ENCODE assay signal across 1 cellular context in genomic region chr7:116671681-116672595, GRCh38.
TF ChIP-seq lines count a peak whose summit lies in the region.

Gene MET, plus strand, starts transcription at chr7:116672196. Its CDS starts 26,889 bp downstream, at chr7:116699085.

TF ChIP-seq in HEK293, 187 proteins besides CTCF, POLR2A, EP300 and RAD21 (continued from another document and continues in another):
- TF ChIP-seq REST (tag by site-specific recombination; IDR thresholded peaks at IDR 0.05): peak; percentile 44
- no peak for TF ChIP-seq ZNF747 (tag by site-specific recombination; IDR thresholded peaks at IDR 0.05)
- TF ChIP-seq PRDM10 (tag by site-specific recombination; IDR thresholded peaks at IDR 0.05): peak; percentile 93
- TF ChIP-seq ZNF146 (tag by site-specific recombination; IDR thresholded peaks at IDR 0.05): peak; percentile 23; the same call in 1 of the 2 replicates
- TF ChIP-seq, protein P1, sequence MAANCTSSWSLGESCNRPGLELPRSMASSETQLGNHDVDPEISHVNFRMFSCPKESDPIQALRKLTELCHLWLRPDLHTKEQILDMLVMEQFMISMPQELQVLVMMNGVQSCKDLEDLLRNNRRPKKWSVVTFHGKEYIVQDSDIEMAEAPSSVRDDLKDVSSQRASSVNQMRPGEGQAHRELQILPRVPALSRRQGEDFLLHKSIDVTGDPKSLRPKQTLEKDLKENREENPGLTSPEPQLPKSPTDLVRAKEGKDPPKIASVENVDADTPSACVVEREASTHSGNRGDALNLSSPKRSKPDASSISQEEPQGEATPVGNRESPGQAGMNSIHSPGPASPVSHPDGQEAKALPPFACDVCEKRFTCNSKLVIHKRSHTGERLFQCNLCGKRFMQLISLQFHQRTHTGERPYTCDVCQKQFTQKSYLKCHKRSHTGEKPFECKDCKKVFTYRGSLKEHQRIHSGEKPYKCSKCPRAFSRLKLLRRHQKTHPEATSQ (tag by site-specific recombination; IDR thresholded peaks at IDR 0.05): 0 out of 2 replicates have a peak, but pooled peaks have one; percentile 60
- no peak for TF ChIP-seq ZNF169 (tag by site-specific recombination; IDR thresholded peaks at IDR 0.05)
- TF ChIP-seq ZNF560 (tag by site-specific recombination; IDR thresholded peaks at IDR 0.05; ENCODE audit: borderline replicate concordance): no peak
- peak; percentile 97 for TF ChIP-seq ZNF335 (tag by site-specific recombination; conservative IDR thresholded peaks at IDR 0.05)
- no peak for TF ChIP-seq ZNF585B (tag by site-specific recombination; IDR thresholded peaks at IDR 0.05)
- TF ChIP-seq ZNF221 (tag by site-specific recombination; IDR thresholded peaks at IDR 0.05; ENCODE audit: borderline replicate concordance): no peak
- no peak for TF ChIP-seq ZNF354C (tag by site-specific recombination; IDR thresholded peaks at IDR 0.05; ENCODE audit: borderline replicate concordance, low read depth)
- TF ChIP-seq ZNF302 (tag by site-specific recombination; IDR thresholded peaks at IDR 0.05; ENCODE audit: low read depth): no peak
- peak; percentile 78 for TF ChIP-seq GLIS1 (tag by site-specific recombination; IDR thresholded peaks at IDR 0.05)
- no peak for TF ChIP-seq ZNF677 (tag by site-specific recombination; IDR thresholded peaks at IDR 0.05)
- TF ChIP-seq ZNF521 (tag by site-specific recombination; IDR thresholded peaks at IDR 0.05): no peak
- TF ChIP-seq ZNF571 (tag by site-specific recombination; IDR thresholded peaks at IDR 0.05): no peak
- TF ChIP-seq, protein P2, sequence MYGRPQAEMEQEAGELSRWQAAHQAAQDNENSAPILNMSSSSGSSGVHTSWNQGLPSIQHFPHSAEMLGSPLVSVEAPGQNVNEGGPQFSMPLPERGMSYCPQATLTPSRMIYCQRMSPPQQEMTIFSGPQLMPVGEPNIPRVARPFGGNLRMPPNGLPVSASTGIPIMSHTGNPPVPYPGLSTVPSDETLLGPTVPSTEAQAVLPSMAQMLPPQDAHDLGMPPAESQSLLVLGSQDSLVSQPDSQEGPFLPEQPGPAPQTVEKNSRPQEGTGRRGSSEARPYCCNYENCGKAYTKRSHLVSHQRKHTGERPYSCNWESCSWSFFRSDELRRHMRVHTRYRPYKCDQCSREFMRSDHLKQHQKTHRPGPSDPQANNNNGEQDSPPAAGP (tag by site-specific recombination; IDR thresholded peaks at IDR 0.05): peak; percentile 93
- TF ChIP-seq ZNF558 (tag by site-specific recombination; IDR thresholded peaks at IDR 0.05): no peak
- TF ChIP-seq ZNF548 (tag by site-specific recombination; IDR thresholded peaks at IDR 0.05): no peak
- no peak for TF ChIP-seq ZNF488 (tag by site-specific recombination; IDR thresholded peaks at IDR 0.05)
- TF ChIP-seq ZNF561 (tag by site-specific recombination; IDR thresholded peaks at IDR 0.05; ENCODE audit: borderline replicate concordance): peak; percentile 92
- peak; percentile 61; the same call in 1 of the 2 replicates for TF ChIP-seq ZNF777 (tag by site-specific recombination; IDR thresholded peaks at IDR 0.05; ENCODE audit: borderline replicate concordance)
- TF ChIP-seq ZNF473 (tag by site-specific recombination; IDR thresholded peaks at IDR 0.05): no peak
- TF ChIP-seq BCL11A (tag by site-specific recombination; IDR thresholded peaks at IDR 0.05; ENCODE audit: low read depth): no peak
- no peak for TF ChIP-seq ZNF18 (tag by site-specific recombination; IDR thresholded peaks at IDR 0.05)
- peak; percentile 60; the same call in 1 of the 2 replicates for TF ChIP-seq ZNF394 (tag by site-specific recombination; IDR thresholded peaks at IDR 0.05; ENCODE audit: borderline replicate concordance)
- no peak for TF ChIP-seq ZNF274 (IDR thresholded peaks at IDR 0.05; ENCODE audit: low read length)
- no peak for TF ChIP-seq ZNF274 (tag by site-specific recombination; IDR thresholded peaks at IDR 0.05; ENCODE audit: borderline replicate concordance)
- TF ChIP-seq ZNF791 (tag by site-specific recombination; IDR thresholded peaks at IDR 0.05): no peak
- no peak for TF ChIP-seq ZBTB7A (tag by site-specific recombination; IDR thresholded peaks at IDR 0.05; ENCODE audit: low read depth)
- TF ChIP-seq, protein P3, sequence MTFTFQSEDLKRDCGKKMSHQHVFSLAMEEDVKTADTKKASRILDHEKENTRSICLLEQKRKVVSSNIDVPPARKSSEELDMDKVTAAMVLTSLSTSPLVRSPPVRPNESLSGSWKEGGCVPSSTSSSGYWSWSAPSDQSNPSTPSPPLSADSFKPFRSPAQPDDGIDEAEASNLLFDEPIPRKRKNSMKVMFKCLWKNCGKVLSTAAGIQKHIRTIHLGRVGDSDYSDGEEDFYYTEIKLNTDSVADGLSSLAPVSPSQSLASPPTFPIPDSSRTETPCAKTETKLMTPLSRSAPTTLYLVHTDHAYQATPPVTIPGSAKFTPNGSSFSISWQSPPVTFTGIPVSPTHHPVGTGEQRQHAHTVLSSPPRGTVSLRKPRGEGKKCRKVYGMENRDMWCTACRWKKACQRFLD (tag by site-specific recombination; IDR thresholded peaks at IDR 0.05): no peak
- TF ChIP-seq ZEB2 (tag by site-specific recombination; IDR thresholded peaks at IDR 0.05): peak; percentile 89
- TF ChIP-seq ATF2 (tag by site-specific recombination; IDR thresholded peaks at IDR 0.05; ENCODE audit: low read depth): no peak
- TF ChIP-seq ZNF792 (tag by site-specific recombination; IDR thresholded peaks at IDR 0.05): no peak
- peak; percentile 80 for TF ChIP-seq ZNF692 (tag by site-specific recombination; IDR thresholded peaks at IDR 0.05)
- TF ChIP-seq, protein P4, sequence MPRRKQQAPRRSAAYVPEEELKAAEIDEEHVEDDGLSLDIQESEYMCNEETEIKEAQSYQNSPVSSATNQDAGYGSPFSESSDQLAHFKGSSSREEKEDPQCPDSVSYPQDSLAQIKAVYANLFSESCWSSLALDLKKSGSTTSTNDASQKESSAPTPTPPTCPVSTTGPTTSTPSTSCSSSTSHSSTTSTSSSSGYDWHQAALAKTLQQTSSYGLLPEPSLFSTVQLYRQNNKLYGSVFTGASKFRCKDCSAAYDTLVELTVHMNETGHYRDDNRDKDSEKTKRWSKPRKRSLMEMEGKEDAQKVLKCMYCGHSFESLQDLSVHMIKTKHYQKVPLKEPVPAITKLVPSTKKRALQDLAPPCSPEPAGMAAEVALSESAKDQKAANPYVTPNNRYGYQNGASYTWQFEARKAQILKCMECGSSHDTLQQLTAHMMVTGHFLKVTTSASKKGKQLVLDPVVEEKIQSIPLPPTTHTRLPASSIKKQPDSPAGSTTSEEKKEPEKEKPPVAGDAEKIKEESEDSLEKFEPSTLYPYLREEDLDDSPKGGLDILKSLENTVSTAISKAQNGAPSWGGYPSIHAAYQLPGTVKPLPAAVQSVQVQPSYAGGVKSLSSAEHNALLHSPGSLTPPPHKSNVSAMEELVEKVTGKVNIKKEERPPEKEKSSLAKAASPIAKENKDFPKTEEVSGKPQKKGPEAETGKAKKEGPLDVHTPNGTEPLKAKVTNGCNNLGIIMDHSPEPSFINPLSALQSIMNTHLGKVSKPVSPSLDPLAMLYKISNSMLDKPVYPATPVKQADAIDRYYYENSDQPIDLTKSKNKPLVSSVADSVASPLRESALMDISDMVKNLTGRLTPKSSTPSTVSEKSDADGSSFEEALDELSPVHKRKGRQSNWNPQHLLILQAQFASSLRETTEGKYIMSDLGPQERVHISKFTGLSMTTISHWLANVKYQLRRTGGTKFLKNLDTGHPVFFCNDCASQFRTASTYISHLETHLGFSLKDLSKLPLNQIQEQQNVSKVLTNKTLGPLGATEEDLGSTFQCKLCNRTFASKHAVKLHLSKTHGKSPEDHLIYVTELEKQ (tag by site-specific recombination; IDR thresholded peaks at IDR 0.05; ENCODE audit: borderline replicate concordance): no peak
- no peak; the same call in 1 of the 2 replicates for TF ChIP-seq ZNF596 (tag by site-specific recombination; IDR thresholded peaks at IDR 0.05)
- TF ChIP-seq ZNF626 (tag by site-specific recombination; IDR thresholded peaks at IDR 0.05): no peak
